In the genomic region with DNA sequence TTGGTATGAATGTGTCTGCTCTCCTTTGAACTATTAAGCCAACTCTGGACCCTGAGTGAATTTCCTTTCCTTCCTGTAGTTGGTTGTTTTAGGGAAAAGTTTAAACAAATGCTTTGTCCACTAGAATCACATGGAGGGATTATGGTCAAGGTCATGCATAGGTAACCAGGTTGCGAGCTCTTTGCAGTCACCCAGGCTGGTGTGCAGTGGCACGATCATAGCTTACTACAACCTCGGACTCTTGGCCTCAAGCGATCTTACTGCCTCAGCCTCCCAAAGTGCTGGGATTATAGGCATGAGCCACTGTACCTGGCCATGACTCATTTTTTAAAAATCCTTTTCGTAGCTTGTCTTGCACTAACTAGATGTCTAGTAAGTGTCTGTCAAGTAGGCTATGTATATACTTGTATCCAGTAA, we compare ENCODE assay signal across 1 cellular context.
TF ChIP-seq lines count a peak whose summit lies in the region.

No MANE protein-coding gene starts in this region.

TF ChIP-seq in HepG2, 621 proteins besides CTCF, POLR2A, EP300 and RAD21 (continued from another document and continues in another):
- TF ChIP-seq HMGXB3 (CRISPR knock-in tag; IDR thresholded peaks at IDR 0.05; ENCODE audit: borderline replicate concordance) = peak; percentile 73
- no peak for TF ChIP-seq ZNF160 (CRISPR knock-in tag; IDR thresholded peaks at IDR 0.05)
- TF ChIP-seq ZNF234 (CRISPR knock-in tag; conservative IDR thresholded peaks at IDR 0.05) = no peak
- TF ChIP-seq PHF5A (CRISPR knock-in tag; IDR thresholded peaks at IDR 0.05; ENCODE audit: low read depth, unreplicated experiment) = peak; percentile 79
- TF ChIP-seq MIER2 (CRISPR knock-in tag; IDR thresholded peaks at IDR 0.05) = peak; percentile 84; the same call in 1 of the 2 replicates
- no peak for TF ChIP-seq ZNF597 (CRISPR knock-in tag; IDR thresholded peaks at IDR 0.05)
- no peak for TF ChIP-seq ZNF674 (CRISPR knock-in tag; IDR thresholded peaks at IDR 0.05; ENCODE audit: low read depth)
- no peak for TF ChIP-seq SRSF4 (IDR thresholded peaks at IDR 0.05; ENCODE audit: low read depth, low read length, poor library complexity, severe bottlenecking)
- no peak for TF ChIP-seq ZNF33B (CRISPR knock-in tag; IDR thresholded peaks at IDR 0.05)
- peak; percentile 75 for TF ChIP-seq CREM (IDR thresholded peaks at IDR 0.05)
- TF ChIP-seq CREM (CRISPR knock-in tag; IDR thresholded peaks at IDR 0.05) = no peak
- no peak for TF ChIP-seq CHCHD3 (CRISPR knock-in tag; IDR thresholded peaks at IDR 0.05)
- TF ChIP-seq AHDC1 (CRISPR knock-in tag; IDR thresholded peaks at IDR 0.05; ENCODE audit: borderline replicate concordance) = peak; percentile 100
- no peak for TF ChIP-seq GABPA (IDR thresholded peaks at IDR 0.05; ENCODE audit: low read depth, low read length)
- peak; percentile 52 for TF ChIP-seq GABPA (CRISPR knock-in tag; IDR thresholded peaks at IDR 0.05; ENCODE audit: low read depth)
- peak; percentile 59 for TF ChIP-seq THAP11 (CRISPR knock-in tag; IDR thresholded peaks at IDR 0.05)
- TF ChIP-seq RBFOX2 (IDR thresholded peaks at IDR 0.05; ENCODE audit: low read depth, low read length) = no peak
- peak in 1 of 2 experiments; percentile 59; a peak in 2 of 4 replicates for TF ChIP-seq ATF4 (CRISPR knock-in tag; IDR thresholded peaks at IDR 0.05)
- no peak for TF ChIP-seq MTF2 (CRISPR knock-in tag; IDR thresholded peaks at IDR 0.05; ENCODE audit: borderline replicate concordance)
- peak; percentile 66; the same call in 1 of the 2 replicates for TF ChIP-seq ZBTB7A (CRISPR knock-in tag; IDR thresholded peaks at IDR 0.05)
- TF ChIP-seq ZSCAN30 (CRISPR knock-in tag; IDR thresholded peaks at IDR 0.05) = no peak
- TF ChIP-seq, protein P1, sequence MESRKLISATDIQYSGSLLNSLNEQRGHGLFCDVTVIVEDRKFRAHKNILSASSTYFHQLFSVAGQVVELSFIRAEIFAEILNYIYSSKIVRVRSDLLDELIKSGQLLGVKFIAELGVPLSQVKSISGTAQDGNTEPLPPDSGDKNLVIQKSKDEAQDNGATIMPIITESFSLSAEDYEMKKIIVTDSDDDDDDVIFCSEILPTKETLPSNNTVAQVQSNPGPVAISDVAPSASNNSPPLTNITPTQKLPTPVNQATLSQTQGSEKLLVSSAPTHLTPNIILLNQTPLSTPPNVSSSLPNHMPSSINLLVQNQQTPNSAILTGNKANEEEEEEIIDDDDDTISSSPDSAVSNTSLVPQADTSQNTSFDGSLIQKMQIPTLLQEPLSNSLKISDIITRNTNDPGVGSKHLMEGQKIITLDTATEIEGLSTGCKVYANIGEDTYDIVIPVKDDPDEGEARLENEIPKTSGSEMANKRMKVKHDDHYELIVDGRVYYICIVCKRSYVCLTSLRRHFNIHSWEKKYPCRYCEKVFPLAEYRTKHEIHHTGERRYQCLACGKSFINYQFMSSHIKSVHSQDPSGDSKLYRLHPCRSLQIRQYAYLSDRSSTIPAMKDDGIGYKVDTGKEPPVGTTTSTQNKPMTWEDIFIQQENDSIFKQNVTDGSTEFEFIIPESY (CRISPR knock-in tag; IDR thresholded peaks at IDR 0.05) = peak; percentile 33; the same call in 1 of the 2 replicates
- no peak for TF ChIP-seq ZFP36L2 (CRISPR knock-in tag; IDR thresholded peaks at IDR 0.05)
- TF ChIP-seq SPEN (CRISPR knock-in tag; IDR thresholded peaks at IDR 0.05; ENCODE audit: low read depth) = peak; percentile 71; the same call in 1 of the 2 replicates
- TF ChIP-seq FOXP1 (IDR thresholded peaks at IDR 0.05) = no peak
- TF ChIP-seq FOXP1 (CRISPR knock-in tag; IDR thresholded peaks at IDR 0.05) = peak; percentile 79
- TF ChIP-seq POLR2AphosphoS2 (IDR thresholded peaks at IDR 0.05; ENCODE audit: low read depth, low read length) = no peak
- no peak for TF ChIP-seq ZFAT (CRISPR knock-in tag; conservative IDR thresholded peaks at IDR 0.05)
- TF ChIP-seq, protein P2, sequence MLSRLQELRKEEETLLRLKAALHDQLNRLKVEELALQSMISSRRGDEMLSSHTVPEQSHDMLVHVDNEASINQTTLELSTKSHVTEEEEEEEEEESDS (CRISPR knock-in tag; IDR thresholded peaks at IDR 0.05; ENCODE audit: borderline replicate concordance) = no peak
- no peak for TF ChIP-seq SIN3B (IDR thresholded peaks at IDR 0.05; ENCODE audit: low read length)
- 0 out of 2 replicates have a peak, but pooled peaks have one; percentile 27 for TF ChIP-seq ZNF230 (CRISPR knock-in tag; IDR thresholded peaks at IDR 0.05)
- TF ChIP-seq TCF7L2 (IDR thresholded peaks at IDR 0.05; ENCODE audit: low read depth, low read length) = no peak
- no peak for TF ChIP-seq ZNF180 (CRISPR knock-in tag; IDR thresholded peaks at IDR 0.05; ENCODE audit: borderline replicate concordance, low read depth)
- peak; percentile 70; the same call in 1 of the 2 replicates for TF ChIP-seq TARDBP (CRISPR knock-in tag; IDR thresholded peaks at IDR 0.05)
- peak; percentile 90 for TF ChIP-seq ZBTB43 (CRISPR knock-in tag; conservative IDR thresholded peaks at IDR 0.05)
- peak; percentile 80; the same call in 1 of the 2 replicates for TF ChIP-seq ZBTB3 (CRISPR knock-in tag; IDR thresholded peaks at IDR 0.05; ENCODE audit: borderline replicate concordance, low read depth)
- no peak for TF ChIP-seq GATA4 (IDR thresholded peaks at IDR 0.05; ENCODE audit: borderline replicate concordance, low read depth)
- TF ChIP-seq YEATS2 (CRISPR knock-in tag; IDR thresholded peaks at IDR 0.05; ENCODE audit: borderline replicate concordance) = no peak
- no peak for TF ChIP-seq ZNF232 (CRISPR knock-in tag; IDR thresholded peaks at IDR 0.05; ENCODE audit: borderline replicate concordance)
- no peak for TF ChIP-seq HNF4G (IDR thresholded peaks at IDR 0.05; ENCODE audit: borderline replicate concordance, low read depth, low read length)
- peak; percentile 83; the same call in 1 of the 2 replicates for TF ChIP-seq HNF4G (CRISPR knock-in tag; IDR thresholded peaks at IDR 0.05; ENCODE audit: borderline replicate concordance, low read depth)
- no peak for TF ChIP-seq TGIF2 (CRISPR knock-in tag; IDR thresholded peaks at IDR 0.05)
- TF ChIP-seq NONO (IDR thresholded peaks at IDR 0.05) = no peak
- TF ChIP-seq NONO (CRISPR knock-in tag; conservative IDR thresholded peaks at IDR 0.05) = peak; percentile 50; the same call in 1 of the 2 replicates
- TF ChIP-seq YY1 (IDR thresholded peaks at IDR 0.05; ENCODE audit: insufficient read depth, insufficient replicate concordance, low read depth, low read length) = no peak
- no peak for TF ChIP-seq ARID2 (CRISPR knock-in tag; IDR thresholded peaks at IDR 0.05; ENCODE audit: borderline replicate concordance)
- TF ChIP-seq ZFP37 (CRISPR knock-in tag; IDR thresholded peaks at IDR 0.05; ENCODE audit: borderline replicate concordance) = 0 out of 2 replicates have a peak, but pooled peaks have one; percentile 31
- TF ChIP-seq NFIB (CRISPR knock-in tag; IDR thresholded peaks at IDR 0.05; ENCODE audit: borderline replicate concordance) = no peak
- no peak for TF ChIP-seq XRCC5 (optimal IDR thresholded peaks at IDR 0.05; ENCODE audit: low read length)
- TF ChIP-seq CEBPG (CRISPR knock-in tag; IDR thresholded peaks at IDR 0.05) = peak; percentile 64
- peak; percentile 52; the same call in 1 of the 2 replicates for TF ChIP-seq TFDP1 (CRISPR knock-in tag; IDR thresholded peaks at IDR 0.05; ENCODE audit: borderline replicate concordance)
- peak; percentile 36; the same call in 1 of the 2 replicates for TF ChIP-seq STAG1 (CRISPR knock-in tag; IDR thresholded peaks at IDR 0.05)
- TF ChIP-seq ZNF773 (CRISPR knock-in tag; IDR thresholded peaks at IDR 0.05; ENCODE audit: borderline replicate concordance) = no peak
